Comparison of ENCODE assay signal across 24 cellular contexts in the genomic region with DNA sequence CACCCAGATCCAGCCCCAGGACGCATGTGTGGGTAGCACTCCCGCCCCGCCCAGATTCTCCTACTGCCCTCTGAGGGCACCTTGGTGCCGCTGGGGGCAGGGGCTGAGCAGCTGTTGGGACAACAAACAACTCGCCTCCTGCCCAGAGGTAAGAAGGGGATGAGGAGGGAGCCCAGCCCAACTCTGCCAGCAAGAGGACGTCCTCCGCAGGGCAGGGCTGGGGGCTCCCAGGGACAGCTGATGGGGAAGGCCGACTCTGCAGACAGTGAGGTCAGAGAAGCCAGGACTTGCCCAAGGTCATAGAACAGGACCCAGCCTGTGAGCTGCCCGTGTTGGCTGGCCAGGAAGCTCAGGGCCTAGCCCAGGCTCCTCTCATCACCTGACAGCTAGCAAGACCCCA. TPM values are rescaled to one million over a fixed set of nuclear protein-coding genes. Genes with fewer than 3 reads are reported as not detected.
DNase-seq lines count a peak whose midpoint lies in the region; ATAC-seq and TF ChIP-seq lines count a peak whose summit lies in the region.
"Had no signal": no experiment of that assay in that cellular context is flagged by ENCODE, and none has a peak within 500 bp of the region (broad histone marks: within the 10 kb centered on the region; RNA-seq: fewer than 3 reads in every experiment).

No MANE protein-coding gene starts in this region.

- H4K91ac ChIP-seq in neuronal stem cell (ENCODE audit: low read depth, low read length, poor library complexity), result no peak overlapping the region

- CTCF ChIA-PET in A673 (lab: Charles Lee), result no interaction called here
- CTCF ChIA-PET in activated CD4-positive, alpha-beta memory T cell treated with anti-CD3 and anti-CD28 coated beads for 36 hours (lab: Charles Lee), result no interaction called here

- no peak overlapping the region for H2BK5ac ChIP-seq in neuronal stem cell (ENCODE audit: low read length)

- H3K27me3 Mint-ChIP-seq in activated CD4-positive, alpha-beta memory T cell treated with anti-CD3 and anti-CD28 coated beads for 36 hours, result peaks cover 7% of the 10 kb centered on the region

- H3K9me3 ChIP-seq in A673 (ENCODE audit: low read depth, low read length, poor library complexity, severe bottlenecking), result no peaks in the 10 kb centered on the region
- H3K9me3 ChIP-seq in OCI-LY3 (ENCODE audit: insufficient read depth, low read length), result no peaks in the 10 kb centered on the region
- no peaks in the 10 kb centered on the region for H3K9me3 ChIP-seq in neuronal stem cell (replicated peaks in 1 of 2; ENCODE audit: control insufficient read depth in 2 of 2, insufficient read depth in 1 of 2, low read depth in 1 of 2, low read length in 2 of 2)
- H3K9me3 ChIP-seq in mucosa of descending colon, result no peaks in the 10 kb centered on the region
- H3K9me3 ChIP-seq: left ventricle myocardium inferior, pancreas, right atrium auricular region, spleen had no signal

- no peak overlapping the region for H3K4me3 Mint-ChIP-seq in activated CD4-positive, alpha-beta memory T cell treated with anti-CD3 and anti-CD28 coated beads for 36 hours

- H3K79me2 ChIP-seq in OCI-LY3 (ENCODE audit: low read length), result no peaks in the 10 kb centered on the region

- no peak overlapping the region for H3K4me3 ChIP-seq in A673 (ENCODE audit: low read depth, low read length, poor library complexity, severe bottlenecking)
- peak overlapping the region; percentile 95 for H3K4me3 ChIP-seq in OCI-LY3 (ENCODE audit: low read length)
- peak overlapping the region in 17 of 59 donors; percentile 59 to 76 (median 68) for H3K4me3 ChIP-seq in dorsolateral prefrontal cortex
- no peak overlapping the region for H3K4me3 ChIP-seq in neuronal stem cell (ENCODE audit: low read length in 2 of 2)
- no peak overlapping the region for H3K4me3 ChIP-seq in mucosa of descending colon

- TF ChIP-seq CTCF in A673 (conservative IDR thresholded peaks at IDR 0.05; ENCODE audit: low read depth, low read length) (no peak), OCI-LY3 (IDR thresholded peaks at IDR 0.05; ENCODE audit: low read depth, low read length) (no peak), dorsolateral prefrontal cortex (IDR thresholded peaks at IDR 0.05 in 54 of 56, conservative IDR thresholded peaks at IDR 0.05 in 2 of 56; ENCODE audit: low read depth in 1 of 56, partially characterized antibody in 56 of 56) (no peak), mucosa of descending colon (IDR thresholded peaks at IDR 0.05) (no peak)

- POLR2A ChIA-PET in A673 (lab: Charles Lee; ENCODE audit: low non-redundant PET), result no interaction called here
- POLR2A ChIA-PET in activated CD4-positive, alpha-beta memory T cell treated with anti-CD3 and anti-CD28 coated beads for 36 hours (lab: Charles Lee), result no interaction called here

- no peak for DNase-seq in A673 (ENCODE audit: low spot score)
- DNase-seq in dorsolateral prefrontal cortex, result no peak
- no peak for DNase-seq in neuronal stem cell (ENCODE audit: low spot score)
- no peak for DNase-seq in mucosa of descending colon
- DNase-seq in activated CD4-positive, alpha-beta memory T cell treated with anti-CD3 and anti-CD28 coated beads for 36 hours, result no peak
- DNase-seq: activated CD4-positive, alpha-beta memory T cell treated with anti-CD3 and anti-CD28 coated beads, Interleukin-2, amount 10 ng/mL, durations not matched to agents 7 days and 5 days; activated effector memory CD4-positive, alpha-beta T cell treated with Interleukin-2 at 50 U/mL for 16 hours; activated naive CD8-positive, alpha-beta T cell treated with anti-CD3 and anti-CD28 coated beads, Interleukin-2, amount 10 ng/mL, durations not matched to agents 7 days and 5 days; activated T-cell treated with anti-CD3 and anti-CD28 coated beads for 4 hours; central memory CD4-positive, alpha-beta T cell; left ventricle myocardium inferior; naive thymus-derived CD8-positive, alpha-beta T cell; NCI-H1092; NCI-H1930; NCI-H526; spleen; SW 1271 had no signal

- BruUV-seq in A673 (replicated peaks; lab: Mats Ljungman, UMichigan), result no TSS peak

- no CpG with 5 or more reads among the region's 9 CpGs for WGBS in neuronal stem cell (ENCODE audit: extremely low coverage in 2 of 2, insufficient read length in 2 of 2, insufficient replicate concordance in 1 of 2), 2 donors

- H3K4me1 ChIP-seq in A673 (ENCODE audit: insufficient read depth, low read length, poor library complexity, severe bottlenecking) (peaks cover 69% of the 10 kb centered on the region), OCI-LY3 (ENCODE audit: low read length) (peaks cover 16% of the 10 kb centered on the region; the same call in 1 of the 2 replicates), neuronal stem cell (ENCODE audit: control insufficient read depth in 2 of 2, insufficient read depth in 1 of 2, low read depth in 1 of 2, low read length in 2 of 2) (peaks cover 14 to 16% of the 10 kb centered on the region in 2 donors), mucosa of descending colon (ENCODE audit: low read depth) (peaks cover 8% of the 10 kb centered on the region)

- H3K36me3 ChIP-seq in A673 (ENCODE audit: insufficient read depth, low read length, poor library complexity, severe bottlenecking) (no peaks in the 10 kb centered on the region), OCI-LY3 (replicated peaks; ENCODE audit: low read depth, low read length) (no peaks in the 10 kb centered on the region), neuronal stem cell (replicated peaks in 1 of 2; ENCODE audit: control insufficient read depth in 2 of 2, insufficient read depth in 2 of 2, low read length in 2 of 2) (no peaks in the 10 kb centered on the region), mucosa of descending colon (ENCODE audit: low read depth) (no peaks in the 10 kb centered on the region)
- H3K36me3 ChIP-seq: left ventricle myocardium inferior, pancreas, right atrium auricular region, spleen had no signal

- peak overlapping the region; percentile 52 for H3K18ac ChIP-seq in neuronal stem cell (ENCODE audit: low read length)

- H2AFZ ChIP-seq in OCI-LY3 (ENCODE audit: low read depth, low read length), result no peak overlapping the region
- H2AFZ ChIP-seq in neuronal stem cell (ENCODE audit: low read length), result no peak overlapping the region

- H3K9me3 Mint-ChIP-seq in activated CD4-positive, alpha-beta memory T cell treated with anti-CD3 and anti-CD28 coated beads for 36 hours, result no peaks in the 10 kb centered on the region
- H3K9me3 Mint-ChIP-seq: activated CD4-positive, alpha-beta memory T cell treated with anti-CD3 and anti-CD28 coated beads, Interleukin-2, amount 10 ng/mL, durations not matched to agents 7 days and 5 days; activated naive CD8-positive, alpha-beta T cell treated with anti-CD3 and anti-CD28 coated beads, Interleukin-2, amount 10 ng/mL, durations not matched to agents 7 days and 5 days had no signal

- peak overlapping the region; percentile 70 for H3K23ac ChIP-seq in neuronal stem cell (ENCODE audit: low read depth, low read length, poor library complexity)

- no peak overlapping the region for H2BK12ac ChIP-seq in neuronal stem cell (ENCODE audit: low read length)

- H3K27ac ChIP-seq in A673 (ENCODE audit: low read depth, low read length, poor library complexity, severe bottlenecking), result peak overlapping the region; percentile 54
- H3K27ac ChIP-seq in OCI-LY3 (ENCODE audit: low read length), result no peak overlapping the region
- H3K27ac ChIP-seq in dorsolateral prefrontal cortex, result peak overlapping the region in 47 of 59 donors; percentile 9 to 92 (median 77)
- no peak overlapping the region for H3K27ac ChIP-seq in neuronal stem cell (replicated peaks; ENCODE audit: low read length)
- H3K27ac ChIP-seq: left ventricle myocardium inferior, pancreas, right atrium auricular region, spleen had no signal

- H2BK15ac ChIP-seq in neuronal stem cell (ENCODE audit: low read length), result no peak overlapping the region

- peaks cover 7% of the 10 kb centered on the region for H3K4me1 Mint-ChIP-seq in activated CD4-positive, alpha-beta memory T cell treated with anti-CD3 and anti-CD28 coated beads for 36 hours (ENCODE audit: low read depth)

- H3K9ac ChIP-seq in OCI-LY3 (ENCODE audit: low read length) (no peak overlapping the region), neuronal stem cell (ENCODE audit: low read depth, low read length, poor library complexity) (no peak overlapping the region)

- H3K14ac ChIP-seq in neuronal stem cell (ENCODE audit: low read length), result no peak overlapping the region

- H3K36me3 Mint-ChIP-seq in activated CD4-positive, alpha-beta memory T cell treated with anti-CD3 and anti-CD28 coated beads for 36 hours, result no peaks in the 10 kb centered on the region

- intact Hi-C loops in A673 (cut with micrococcal nuclease; ENCODE audit: unreplicated experiment) (loop anchor here (10.0 kb wide), 1 partner anchor 396 kb away; no protein-coding TSS in a partner anchor), dorsolateral prefrontal cortex (cut with DNase I) (loop anchor here in 1 of 2 donors (2.0 kb wide), 1 partner anchor 26 kb away; no protein-coding TSS in a partner anchor), mucosa of descending colon (cut with DNase I, micrococcal nuclease) (loop anchor here in 1 of 2 donors (10.0 kb wide), 1 partner anchor 136 kb away; no protein-coding TSS in a partner anchor)
- intact Hi-C loops in activated CD4-positive, alpha-beta memory T cell treated with anti-CD3 and anti-CD28 coated beads for 36 hours (cut with micrococcal nuclease), result no loop called here

- H4K20me1 ChIP-seq in OCI-LY3 (ENCODE audit: insufficient read depth, low read length), result no peaks in the 10 kb centered on the region

- H2AK5ac ChIP-seq in neuronal stem cell (ENCODE audit: low read depth, low read length), result peak overlapping the region; percentile 54

- no peak overlapping the region for H3K4ac ChIP-seq in neuronal stem cell (ENCODE audit: low read length)

- no peak overlapping the region for H4K8ac ChIP-seq in neuronal stem cell (ENCODE audit: low read depth, low read length)

- no peak overlapping the region for H2BK120ac ChIP-seq in neuronal stem cell (ENCODE audit: low read depth, low read length)

- no peak for ATAC-seq in HG03025 (IDR thresholded peaks at IDR 0.05; ENCODE audit: low FRiP score, unreplicated experiment)
- ATAC-seq in mucosa of descending colon, result no peak
- ATAC-seq in HG02981 (IDR thresholded peaks at IDR 0.05; ENCODE audit: unreplicated experiment), result no peak

- H3K27ac Mint-ChIP-seq in activated CD4-positive, alpha-beta memory T cell treated with anti-CD3 and anti-CD28 coated beads for 36 hours, result no peak overlapping the region
- H3K27ac Mint-ChIP-seq: activated CD4-positive, alpha-beta memory T cell treated with anti-CD3 and anti-CD28 coated beads, Interleukin-2, amount 10 ng/mL, durations not matched to agents 7 days and 5 days; activated naive CD8-positive, alpha-beta T cell treated with anti-CD3 and anti-CD28 coated beads, Interleukin-2, amount 10 ng/mL, durations not matched to agents 7 days and 5 days; CD14-positive monocyte had no signal

- H3K27me3 ChIP-seq in A673 (replicated peaks; ENCODE audit: insufficient read depth, low read depth, low read length, poor library complexity), result no peaks in the 10 kb centered on the region
- no peaks in the 10 kb centered on the region for H3K27me3 ChIP-seq in OCI-LY3 (ENCODE audit: low read depth, low read length)
- no peaks in the 10 kb centered on the region for H3K27me3 ChIP-seq in dorsolateral prefrontal cortex
- peaks cover 0 to 40% (median 12%) of the 10 kb centered on the region in 3 experiments for H3K27me3 ChIP-seq in neuronal stem cell (ENCODE audit: control insufficient read depth in 3 of 3, insufficient read depth in 3 of 3, low read depth in 1 of 3, low read length in 3 of 3)
- H3K27me3 ChIP-seq: pancreas, right atrium auricular region had no signal

- H3K79me1 ChIP-seq in neuronal stem cell (ENCODE audit: low read depth, low read length), result peaks cover 2% of the 10 kb centered on the region

- H3K4me2 ChIP-seq in OCI-LY3 (ENCODE audit: low read length) (peak overlapping the region; percentile 95; the same call in 1 of the 2 replicates), neuronal stem cell (ENCODE audit: insufficient read depth, low read length, poor library complexity, severe bottlenecking) (no peak overlapping the region)

RNA-seq across cellular contexts. Expression of gene RAP1GAP, which starts 18.8 kb away (rescaled TPM):
- total RNA-seq in A673 (2021) (37.7 and 40.3 TPM in 2 replicates), dorsolateral prefrontal cortex (100 to 1,000 TPM; 108 to 286 (median 187) TPM), mucosa of descending colon (10 to 100 TPM; 15.7 to 59.6 (median 43.0) TPM)
- 3.2 TPM for polyA plus RNA-seq in neuronal stem cell (2013, experiment 1 of 2)
- 3.1 TPM for polyA plus RNA-seq in neuronal stem cell (2013, experiment 2 of 2)
- total RNA-seq in activated CD4-positive, alpha-beta memory T cell treated with anti-CD3 and anti-CD28 coated beads for 36 hours, result 1 to 10 TPM; 1.1 to 1.7 TPM
- total RNA-seq: dermis microvascular lymphatic vessel endothelial cell had no signal
- polyA plus RNA-seq: CD14-positive monocyte; naive thymus-derived CD8-positive, alpha-beta T cell had no signal

Comparison
In these comparisons a context has a peak if more than half of its experiments do, and no peak if none do; other contexts are left out.
1. H3K27ac ChIP-seq: peak in A673 (single experiment) and dorsolateral prefrontal cortex (47 of 59); none in OCI-LY3 (single experiment) and neuronal stem cell (single experiment).
2. RNA of gene RAP1GAP, which starts 18.8 kb away (total RNA-seq): 108 to 286 TPM in dorsolateral prefrontal cortex, 15.7 to 59.6 TPM in mucosa of descending colon and 37.7 to 40.3 TPM in A673; 1.1 to 1.7 TPM in activated CD4-positive, alpha-beta memory T cell treated with anti-CD3 and anti-CD28 coated beads for 36 hours; every median in the first group is over 4 times any median in the second.